ENCODE assay signal across 34 cellular contexts in the genomic region with DNA sequence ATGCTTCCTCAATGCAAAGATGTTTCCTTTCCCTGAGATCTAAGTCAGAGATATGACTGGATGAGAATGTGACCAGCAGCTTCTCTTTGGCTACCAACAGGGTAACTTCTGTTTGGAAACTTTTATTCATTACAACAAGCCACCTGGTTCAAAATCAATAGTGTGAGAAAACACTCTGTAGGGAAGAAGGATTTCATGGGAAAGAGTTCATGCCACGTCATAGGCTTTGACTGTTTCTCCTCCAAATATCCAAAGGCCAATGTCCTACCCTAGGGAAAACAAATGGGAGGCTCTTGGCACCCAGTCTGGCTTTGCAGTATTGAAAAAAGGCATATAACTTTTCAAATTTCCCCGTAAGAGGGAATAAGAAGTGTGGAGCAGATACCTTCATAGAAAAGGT.
"Had no signal": no experiment of that assay in that cellular context is flagged by ENCODE, and none has a peak within 500 bp of the region (broad histone marks: within the 10 kb centered on the region; RNA-seq: fewer than 3 reads in every experiment).

No MANE protein-coding gene starts in this region.

- H3K27me3 ChIP-seq: adrenal gland, ascending aorta, body of pancreas, brain microvascular endothelial cell, breast epithelium, cardiac muscle cell had no signal

- ATAC-seq: activated naive CD4-positive, alpha-beta T cell treated with anti-CD3 and anti-CD28 coated beads, Interleukin-2, amount 50 U/mL, for 72 hours; activated naive CD8-positive, alpha-beta T cell treated with anti-CD3 and anti-CD28 coated beads, Interleukin-2, amount 50 U/mL, for 24 hours; activated T-cell treated with anti-CD3 and anti-CD28 coated beads, Interleukin-2, amount 50 U/mL, for 4 hours; activated T-cell treated with anti-CD3 and anti-CD28 coated beads, Interleukin-2, amount 50 U/mL, for 72 hours; activated T-helper 17 cell treated with anti-CD3 and anti-CD28 coated beads, Interleukin-2, amount 50 U/mL, for 72 hours; body of pancreas had no signal

- H3K36me3 ChIP-seq: adrenal gland, ascending aorta, brain microvascular endothelial cell, breast epithelium, cardiac muscle cell had no signal

- FAIRE-seq: astrocyte, bronchial epithelial cell had no signal

- H3K9me3 ChIP-seq: adrenal gland had no signal

- H3K4me1 ChIP-seq: adrenal gland, ascending aorta, body of pancreas, breast epithelium had no signal

- DNase-seq: activated effector memory CD4-positive, alpha-beta T cell treated with anti-CD3 and anti-CD28 coated beads, Interleukin-2, amount 50 U/mL, for 16 hours; activated effector memory CD4-positive, alpha-beta T cell treated with Interleukin-2 at 50 U/mL for 16 hours; activated gamma-delta T cell; activated gamma-delta T cell treated with Interleukin-2 at 50 U/mL for 16 hours; activated naive CD4-positive, alpha-beta T cell; activated naive CD4-positive, alpha-beta T cell treated with anti-CD3 and anti-CD28 coated beads for 36 hours; activated naive CD4-positive, alpha-beta T cell treated with anti-CD3 and anti-CD28 coated beads, Interleukin-2, amount 10 ng/mL, durations not matched to agents 7 days and 5 days; activated naive CD4-positive, alpha-beta T cell treated with anti-CD3 and anti-CD28 coated beads, Interleukin-2, amount 50 U/mL, for 16 hours; activated naive CD4-positive, alpha-beta T cell treated with Interleukin-2 at 50 U/mL for 16 hours; activated naive CD8-positive, alpha-beta T cell treated with anti-CD3 and anti-CD28 coated beads for 36 hours; activated naive CD8-positive, alpha-beta T cell treated with anti-CD3 and anti-CD28 coated beads, Interleukin-2, amount 10 ng/mL, durations not matched to agents 7 days and 5 days; activated naive CD8-positive, alpha-beta T cell treated with anti-CD3 and anti-CD28 coated beads, Interleukin-2, amount 50 U/mL, for 24 hours; activated T-cell treated with anti-CD3 and anti-CD28 coated beads, Interleukin-2, amount 50 U/mL, for 1 hour; activated T-cell treated with anti-CD3 and anti-CD28 coated beads, Interleukin-2, amount 50 U/mL, for 24 hours; activated T-cell treated with anti-CD3 and anti-CD28 coated beads, Interleukin-2, amount 50 U/mL, for 4 hours; activated T-cell treated with anti-CD3 and anti-CD28 coated beads, Interleukin-2, amount 50 U/mL, for 48 hours; activated T-cell treated with anti-CD3 and anti-CD28 coated beads, Interleukin-2, amount 50 U/mL, for 72 hours; adrenal gland; amniotic stem cell; amygdala; anterior cingulate cortex; aorta; body of pancreas; brain microvascular endothelial cell; caudate nucleus; central memory CD4-positive, alpha-beta T cell; cerebellar nuclear complex had no signal

- H3K27ac ChIP-seq: adrenal gland, ascending aorta, body of pancreas, brain microvascular endothelial cell, breast epithelium, cardiac muscle cell had no signal

- H3K4me3 ChIP-seq: adrenal gland, ascending aorta, body of pancreas, breast epithelium, cardiac muscle cell had no signal
